ENCODE assay signal across 21 cellular contexts in the genomic region with DNA sequence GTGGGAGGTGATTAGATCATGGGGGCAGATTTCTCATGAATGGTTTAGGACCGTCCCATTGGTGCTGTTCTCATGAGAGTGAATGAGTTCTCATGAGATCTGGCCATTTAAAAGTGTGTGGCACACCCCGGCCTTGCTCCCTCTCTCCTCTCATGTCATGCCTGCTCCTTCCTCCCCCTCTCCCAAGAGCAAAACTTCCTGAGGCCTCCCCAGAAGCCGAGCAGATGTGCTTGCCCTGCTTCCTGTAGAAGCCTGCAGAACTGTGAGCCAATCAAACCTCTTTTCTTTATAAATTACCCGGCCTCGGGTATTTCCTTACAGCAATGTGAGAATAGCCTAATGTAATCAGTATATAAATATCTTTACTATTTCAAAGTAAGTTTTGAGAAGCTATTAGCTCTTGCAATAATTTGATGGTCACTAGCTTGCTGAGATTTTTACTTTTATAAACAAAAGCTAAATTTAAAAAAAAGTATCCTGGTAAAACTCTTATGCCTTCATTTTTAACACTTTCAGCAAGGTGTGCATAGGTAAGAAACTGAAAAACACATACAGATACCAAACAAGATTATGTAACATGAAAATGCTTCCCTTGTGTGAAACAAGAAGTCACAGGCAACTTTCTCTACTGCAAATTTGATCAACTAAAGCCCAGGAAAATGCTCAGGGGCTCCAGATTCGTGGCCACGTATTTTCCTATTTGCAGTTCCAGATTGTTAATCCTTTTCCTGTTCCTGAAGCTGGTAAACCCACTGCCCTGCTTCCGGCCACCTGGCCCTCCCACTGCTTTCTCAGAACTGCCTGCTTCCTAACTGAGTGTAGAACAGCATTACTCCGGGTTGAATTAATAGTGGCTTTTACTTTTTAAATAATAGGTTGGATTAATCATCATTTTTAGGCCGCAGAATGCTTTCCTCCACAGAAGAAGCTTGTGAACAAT.
A peak's percentile ranks its signal among the peaks of the same experiment; 100 is the strongest.
DNase-seq lines count a peak whose midpoint lies in the region; ATAC-seq, FAIRE-seq and TF ChIP-seq lines count a peak whose summit lies in the region.
"Had no signal": no experiment of that assay in that cellular context is flagged by ENCODE, and none has a peak within 500 bp of the region (broad histone marks: within the 10 kb centered on the region; RNA-seq: fewer than 3 reads in every experiment).

No MANE protein-coding gene starts in this region.

- peaks cover 2% of the 10 kb centered on the region for H3K27me3 Mint-ChIP-seq in nephron progenitor cell (ENCODE audit: low read depth, poor library complexity)

- H3K9me3 Mint-ChIP-seq in nephron progenitor cell = no peaks in the 10 kb centered on the region

- H3K27ac Mint-ChIP-seq in nephron progenitor cell = peak overlapping the region; percentile 63
- H3K27ac Mint-ChIP-seq: activated naive CD8-positive, alpha-beta T cell; natural killer cell had no signal

- H3K4me3 Mint-ChIP-seq in nephron progenitor cell = no peak overlapping the region
- H3K4me3 Mint-ChIP-seq: activated naive CD8-positive, alpha-beta T cell; natural killer cell had no signal

- peak; percentile 51 for FAIRE-seq in GM19239 (lab: Jason Lieb, UNC)
- FAIRE-seq: colon had no signal

- no peak for TF ChIP-seq CTCF in nephron progenitor cell (IDR thresholded peaks at IDR 0.05)

- DNase-seq in EH (ENCODE audit: low read depth) (peak; percentile 1), GM19239 (ENCODE audit: insufficient read length, low spot score) (no peak), UCSD-AML1 (lab: John Stamatoyannopoulos, UW; ENCODE audit: unreplicated experiment) (peak; percentile 55), nephron progenitor cell (no peak), iPS-NIHi11 (ENCODE audit: low spot score) (no peak), NCI-H1048 (lab: John Stamatoyannopoulos, UW) (no peak)
- DNase-seq in activated CD8-positive, alpha-beta memory T cell treated with anti-CD3 and anti-CD28 coated beads, Interleukin-2, amount 50 U/mL, for 4 hours = no peak
- DNase-seq: activated CD4-positive, alpha-beta T cell treated with anti-CD3 and anti-CD28 coated beads for 4 hours; CD4-positive, alpha-beta memory T cell; DMS153; GM23248; natural killer cell; NCI-H2171; NCI-H526; OCI-M1; stimulated activated naive CD4-positive, alpha-beta T cell treated with Interleukin-2 at 50 U/mL for 16 hours; trophoblast cell had no signal

- H3K36me3 Mint-ChIP-seq in nephron progenitor cell (ENCODE audit: low read depth) = no peaks in the 10 kb centered on the region
- H3K36me3 Mint-ChIP-seq: activated naive CD8-positive, alpha-beta T cell; CD4-positive, alpha-beta memory T cell; natural killer cell had no signal

- no peak for ATAC-seq in HG02678 (IDR thresholded peaks at IDR 0.05; ENCODE audit: unreplicated experiment)
- ATAC-seq: natural killer cell, Right ventricle myocardium inferior had no signal

- no peaks in the 10 kb centered on the region for H3K4me1 Mint-ChIP-seq in nephron progenitor cell
- H3K4me1 Mint-ChIP-seq: CD4-positive, alpha-beta memory T cell; natural killer cell had no signal

Comparison
In these comparisons a context has a peak if more than half of its experiments do, and no peak if none do; other contexts are left out.
1. DNase-seq: peak in EH (single experiment) and UCSD-AML1 (single experiment); none in GM19239 (single experiment), nephron progenitor cell (single experiment), activated CD8-positive, alpha-beta memory T cell treated with anti-CD3 and anti-CD28 coated beads, Interleukin-2, amount 50 U/mL, for 4 hours (single experiment), iPS-NIHi11 (single experiment) and NCI-H1048 (single experiment).